In the genomic region with DNA sequence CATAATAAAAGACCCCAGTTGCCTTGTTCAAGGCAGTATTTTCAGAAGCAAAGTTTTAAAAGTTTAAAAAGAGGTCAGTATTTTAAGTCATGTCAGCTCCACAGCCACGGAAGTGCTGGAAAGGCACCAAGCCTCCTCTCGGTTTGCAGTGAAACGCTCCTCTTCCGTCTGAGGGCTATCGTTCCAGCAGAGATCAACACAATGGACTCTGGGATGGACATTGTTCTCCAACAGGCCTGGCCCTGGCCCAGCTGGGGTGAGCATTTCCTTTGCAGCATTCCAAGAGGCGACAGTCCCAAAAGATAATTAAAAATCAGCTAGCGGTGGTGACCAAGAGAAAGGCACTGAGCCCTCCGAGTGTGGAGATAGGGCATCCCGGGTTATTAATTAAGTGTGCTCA, we compare ENCODE assay signal across 11 cellular contexts.
"Had no signal": no experiment of that assay in that cellular context is flagged by ENCODE, and none has a peak within 500 bp of the region (broad histone marks: within the 10 kb centered on the region; RNA-seq: fewer than 3 reads in every experiment).

No MANE protein-coding gene starts in this region.

- H3K27ac ChIP-seq: SK-N-MC, transverse colon had no signal

- H3K27me3 ChIP-seq: transverse colon had no signal

- H3K9me3 ChIP-seq: transverse colon had no signal

- H3K4me3 ChIP-seq: SK-N-MC, transverse colon had no signal

- DNase-seq: activated CD4-positive, alpha-beta T cell treated with anti-CD3 and anti-CD28 coated beads, Interleukin-2, amount 10 ng/mL, durations not matched to agents 7 days and 5 days; activated naive CD8-positive, alpha-beta T cell treated with anti-CD3 and anti-CD28 coated beads for 36 hours; cerebellar nuclear complex; erythroblast; kidney glomerular epithelial cell; nephron progenitor cell; T-cell; T-helper 9 cell; transverse colon had no signal

- ATAC-seq: stimulated activated effector memory CD8-positive, alpha-beta T cell treated with anti-CD3 and anti-CD28 coated beads, Interleukin-12 subunit alpha, Interleukin-12 subunit beta, amount 100 ng/mL, for 72 hours; T-cell had no signal

- H3K36me3 ChIP-seq: transverse colon had no signal
